8 cellular contexts compared by ENCODE assay signal in the genomic region with DNA sequence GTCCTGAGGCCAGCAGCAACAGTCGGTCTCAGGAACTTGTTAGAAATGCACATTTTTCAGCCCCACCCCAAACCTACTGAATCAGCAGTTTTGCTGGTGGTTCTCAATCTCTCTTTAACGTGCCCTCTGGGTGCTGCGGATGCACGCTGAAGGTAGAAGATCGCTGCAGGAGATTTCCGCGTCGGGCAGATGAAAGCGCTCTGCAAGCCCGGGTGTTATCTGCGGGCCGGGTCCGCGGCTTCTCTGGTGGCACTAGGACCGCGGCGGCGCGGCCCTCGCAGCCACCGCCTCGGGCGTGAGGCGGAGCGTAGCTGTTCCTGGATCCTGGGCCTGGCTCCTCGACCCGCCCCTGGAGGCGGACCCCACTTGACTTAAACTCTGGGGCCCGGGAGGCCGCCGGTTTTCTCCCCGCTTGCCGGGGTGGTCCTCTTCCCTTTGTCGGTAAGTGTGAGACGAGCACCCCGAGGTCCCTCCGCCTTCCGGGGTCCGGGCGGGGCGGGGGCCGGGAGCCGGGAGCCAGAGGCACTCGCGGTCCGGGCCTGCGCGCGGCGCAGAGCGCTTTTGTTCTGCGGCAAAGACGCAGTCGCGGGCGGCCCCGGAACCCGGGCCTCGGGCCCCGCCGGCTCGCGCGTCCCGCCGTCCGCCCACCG. TPM values are rescaled to one million over a fixed set of nuclear protein-coding genes. Genes with fewer than 3 reads are reported as not detected.
DNase-seq lines count a peak whose midpoint lies in the region; ATAC-seq and TF ChIP-seq lines count a peak whose summit lies in the region.

RESF1 (plus strand) TSS at position 365 of the 650 bp plus-strand sequence. CDS start 21,541 bp downstream, outside the sequence.

- peak within 1 kb of the TSS; percentile 91 for H3K27ac ChIP-seq in prostate gland

- H3K4me3 ChIP-seq in prostate gland = peak within 1 kb of the TSS; percentile 70 to 76

- H3K27me3 ChIP-seq in prostate gland (replicated peaks; ENCODE audit: insufficient read depth) = no peaks in the 10 kb centered on the region

- DNase-seq in NCI-H1694 (lab: John Stamatoyannopoulos, UW) (peak; percentile 90), T-helper 17 cell (peak; percentile 72 to 77 (median 72)), amygdala (lab: John Stamatoyannopoulos, UW) (peak; percentile 19 to 88 (median 76)), left ventricle myocardium superior (peak; percentile 94), prostate gland (ENCODE audit: low spot score) (peak; percentile 87), ureter (ENCODE audit: low spot score) (peak; percentile 91)

- peaks cover 48% of the 10 kb centered on the region for H3K4me1 Mint-ChIP-seq in T-helper 17 cell

- intact Hi-C loops in left ventricle myocardium superior (cut with micrococcal nuclease) (loop anchor here (10.0 kb wide), 1 partner anchor 224 kb away; no protein-coding TSS in a partner anchor), prostate gland (cut with DNase I) (loop anchor here (2.0 kb wide), 2 partner anchors 230 to 300 kb away; partner anchors contain the start of genes AMN1 and ETFBKMT)

- peak within 1 kb of the TSS; percentile 93 for H3K4me3 Mint-ChIP-seq in T-helper 17 cell

- H3K4me1 ChIP-seq in prostate gland (replicated peaks) = no peaks in the 10 kb centered on the region

- no peak for TF ChIP-seq CTCF in prostate gland (IDR thresholded peaks at IDR 0.05)

- H3K36me3 ChIP-seq in prostate gland = no peaks in the 10 kb centered on the region

- peaks cover 4% of the 10 kb centered on the region for H3K36me3 Mint-ChIP-seq in T-helper 17 cell (ENCODE audit: low read depth)

- no peaks in the 10 kb centered on the region for H3K27me3 Mint-ChIP-seq in T-helper 17 cell

- H3K9me3 ChIP-seq in T-helper 17 cell (ENCODE audit: control insufficient read depth, low read length, poor library complexity, severe bottlenecking) (no peaks in the 10 kb centered on the region), prostate gland (no peaks in the 10 kb centered on the region)

- peak; percentile 85 for TF ChIP-seq POLR2A in prostate gland (IDR thresholded peaks at IDR 0.05)

- 0% methylated on average over 29 of the region's 68 CpGs for WGBS in prostate gland

- ATAC-seq in GM18498 (IDR thresholded peaks at IDR 0.05; ENCODE audit: unreplicated experiment) (peak; percentile 96), HG02885 (IDR thresholded peaks at IDR 0.05; ENCODE audit: poor library complexity, unreplicated experiment) (peak; percentile 93), T-helper 17 cell (peak; percentile 83), left ventricle myocardium superior (peak; percentile 99)

- peak within 1 kb of the TSS; percentile 95 for H3K27ac Mint-ChIP-seq in T-helper 17 cell

RNA-seq across cellular contexts. Expression of gene RESF1, which starts in this region (rescaled TPM):
- total RNA-seq in T-helper 17 cell = 100 to 1,000 TPM; 128 to 164 TPM
- total RNA-seq in left ventricle myocardium superior = 24.8 TPM
- 10 to 100 TPM; 27.6 to 97.7 TPM for total RNA-seq in prostate gland
- total RNA-seq in ureter = 68.1 TPM

Comparison
In these comparisons a context has a peak if more than half of its experiments do, and no peak if none do; other contexts are left out.
1. Peak in every context shown above with its lines: DNase-seq, ATAC-seq, H3K4me3 ChIP-seq and H3K27ac ChIP-seq.